40 cellular contexts compared by ENCODE assay signal in genomic region chr4:77314697-77315096, GRCh38.
"Had no signal": no experiment of that assay in that cellular context is flagged by ENCODE, and none has a peak within 500 bp of the region (broad histone marks: within the 10 kb centered on the region; RNA-seq: fewer than 3 reads in every experiment).

No MANE protein-coding gene starts in this region.

- ATAC-seq: activated naive CD4-positive, alpha-beta T cell treated with anti-CD3 and anti-CD28 coated beads, Interleukin-2, amount 50 U/mL, for 72 hours; activated naive CD8-positive, alpha-beta T cell treated with anti-CD3 and anti-CD28 coated beads, Interleukin-2, amount 50 U/mL, for 24 hours; activated T-cell treated with anti-CD3 and anti-CD28 coated beads, Interleukin-2, amount 50 U/mL, for 4 hours; activated T-cell treated with anti-CD3 and anti-CD28 coated beads, Interleukin-2, amount 50 U/mL, for 72 hours; activated T-helper 17 cell treated with anti-CD3 and anti-CD28 coated beads, Interleukin-2, amount 50 U/mL, for 72 hours; body of pancreas had no signal

- H3K27ac ChIP-seq: adrenal gland, ascending aorta, body of pancreas, brain microvascular endothelial cell, breast epithelium, cardiac muscle cell had no signal

- H3K4me1 Mint-ChIP-seq: activated naive CD4-positive, alpha-beta T cell treated with anti-CD3 and anti-CD28 coated beads, Interleukin-2, amount 10 ng/mL, durations not matched to agents 7 days and 5 days; activated naive CD4-positive, alpha-beta T cell treated with anti-CD3 and anti-CD28 coated beads, Interleukin-2, amount 50 U/mL, for 24 hours; activated naive CD8-positive, alpha-beta T cell treated with anti-CD3 and anti-CD28 coated beads for 36 hours; activated naive CD8-positive, alpha-beta T cell treated with anti-CD3 and anti-CD28 coated beads, Interleukin-2, amount 10 ng/mL, durations not matched to agents 7 days and 5 days; activated naive CD8-positive, alpha-beta T cell treated with anti-CD3 and anti-CD28 coated beads, Interleukin-2, amount 50 U/mL, for 24 hours; activated T-helper 17 cell treated with anti-CD3 and anti-CD28 coated beads, Interleukin-2, amount 50 U/mL, for 72 hours; brain; central memory CD8-positive, alpha-beta T cell had no signal

- H3K27ac Mint-ChIP-seq: activated naive CD4-positive, alpha-beta T cell treated with anti-CD3 and anti-CD28 coated beads for 36 hours; activated naive CD4-positive, alpha-beta T cell treated with anti-CD3 and anti-CD28 coated beads, Interleukin-2, amount 10 ng/mL, durations not matched to agents 7 days and 5 days; activated naive CD4-positive, alpha-beta T cell treated with anti-CD3 and anti-CD28 coated beads, Interleukin-2, amount 50 U/mL, for 24 hours; activated naive CD4-positive, alpha-beta T cell treated with anti-CD3 and anti-CD28 coated beads, Interleukin-2, amount 50 U/mL, for 72 hours; activated naive CD8-positive, alpha-beta T cell; activated naive CD8-positive, alpha-beta T cell treated with anti-CD3 and anti-CD28 coated beads for 36 hours; activated naive CD8-positive, alpha-beta T cell treated with anti-CD3 and anti-CD28 coated beads, Interleukin-2, amount 10 ng/mL, durations not matched to agents 7 days and 5 days; activated naive CD8-positive, alpha-beta T cell treated with anti-CD3 and anti-CD28 coated beads, Interleukin-2, amount 50 U/mL, for 24 hours; activated T-cell treated with anti-CD3 and anti-CD28 coated beads, Interleukin-2, amount 50 U/mL, for 24 hours; activated T-cell treated with anti-CD3 and anti-CD28 coated beads, Interleukin-2, amount 50 U/mL, for 72 hours; activated T-helper 1 cell treated with anti-CD3 and anti-CD28 coated beads, Interleukin-12 subunit alpha, Interleukin-12 subunit beta, Interleukin-2, Interleukin-4 antibody, amounts not matched to agents 30 ng/mL and 10 ng/mL and 1 ng/mL, durations not matched to agents 14 hours and 24 hours and 36 hours; activated T-helper 17 cell treated with anti-CD3 and anti-CD28 coated beads, Interleukin-2, amount 50 U/mL, for 72 hours; activated T-helper 2 cell treated with anti-CD3 and anti-CD28 coated beads, Interferon-gamma antibody, Interleukin-2, Interleukin-4, amounts not matched to agents 10 μg/mL and 5 μg/mL and 100 μg/mL, durations not matched to agents 14 hours and 24 hours and 36 hours; brain had no signal

- H3K27me3 Mint-ChIP-seq: activated naive CD8-positive, alpha-beta T cell treated with anti-CD3 and anti-CD28 coated beads for 36 hours; activated T-cell treated with anti-CD3 and anti-CD28 coated beads, Interleukin-2, amount 50 U/mL, for 24 hours had no signal

- H3K4me3 ChIP-seq: adrenal gland, ascending aorta, body of pancreas, breast epithelium, cardiac muscle cell had no signal

- H3K4me1 ChIP-seq: adrenal gland, ascending aorta, body of pancreas, breast epithelium had no signal

- H3K9me3 ChIP-seq: adrenal gland, ascending aorta, body of pancreas had no signal

- DNase-seq: activated effector memory CD4-positive, alpha-beta T cell treated with anti-CD3 and anti-CD28 coated beads, Interleukin-2, amount 50 U/mL, for 16 hours; activated effector memory CD4-positive, alpha-beta T cell treated with Interleukin-2 at 50 U/mL for 16 hours; activated gamma-delta T cell; activated gamma-delta T cell treated with Interleukin-2 at 50 U/mL for 16 hours; activated naive CD4-positive, alpha-beta T cell; activated naive CD4-positive, alpha-beta T cell treated with anti-CD3 and anti-CD28 coated beads for 36 hours; activated naive CD4-positive, alpha-beta T cell treated with anti-CD3 and anti-CD28 coated beads, Interleukin-2, amount 10 ng/mL, durations not matched to agents 7 days and 5 days; activated naive CD4-positive, alpha-beta T cell treated with anti-CD3 and anti-CD28 coated beads, Interleukin-2, amount 50 U/mL, for 16 hours; activated naive CD4-positive, alpha-beta T cell treated with Interleukin-2 at 50 U/mL for 16 hours; activated naive CD8-positive, alpha-beta T cell treated with anti-CD3 and anti-CD28 coated beads for 36 hours; activated naive CD8-positive, alpha-beta T cell treated with anti-CD3 and anti-CD28 coated beads, Interleukin-2, amount 10 ng/mL, durations not matched to agents 7 days and 5 days; activated naive CD8-positive, alpha-beta T cell treated with anti-CD3 and anti-CD28 coated beads, Interleukin-2, amount 50 U/mL, for 24 hours; activated T-cell treated with anti-CD3 and anti-CD28 coated beads, Interleukin-2, amount 50 U/mL, for 1 hour; activated T-cell treated with anti-CD3 and anti-CD28 coated beads, Interleukin-2, amount 50 U/mL, for 24 hours; activated T-cell treated with anti-CD3 and anti-CD28 coated beads, Interleukin-2, amount 50 U/mL, for 4 hours; activated T-cell treated with anti-CD3 and anti-CD28 coated beads, Interleukin-2, amount 50 U/mL, for 48 hours; activated T-cell treated with anti-CD3 and anti-CD28 coated beads, Interleukin-2, amount 50 U/mL, for 72 hours; adrenal gland; amniotic stem cell; amygdala; anterior cingulate cortex; aorta; body of pancreas; brain microvascular endothelial cell; caudate nucleus; central memory CD4-positive, alpha-beta T cell; cerebellar nuclear complex had no signal

- H3K9me3 Mint-ChIP-seq: activated naive CD8-positive, alpha-beta T cell treated with anti-CD3 and anti-CD28 coated beads, Interleukin-2, amount 10 ng/mL, durations not matched to agents 7 days and 5 days; activated naive CD8-positive, alpha-beta T cell treated with anti-CD3 and anti-CD28 coated beads, Interleukin-2, amount 50 U/mL, for 24 hours had no signal

- H3K36me3 Mint-ChIP-seq: activated naive CD4-positive, alpha-beta T cell treated with anti-CD3 and anti-CD28 coated beads, Interleukin-2, amount 10 ng/mL, durations not matched to agents 7 days and 5 days; activated naive CD4-positive, alpha-beta T cell treated with anti-CD3 and anti-CD28 coated beads, Interleukin-2, amount 50 U/mL, for 24 hours; activated naive CD8-positive, alpha-beta T cell; activated naive CD8-positive, alpha-beta T cell treated with anti-CD3 and anti-CD28 coated beads, Interleukin-2, amount 10 ng/mL, durations not matched to agents 7 days and 5 days; brain had no signal

- H3K36me3 ChIP-seq: adrenal gland, ascending aorta, brain microvascular endothelial cell, breast epithelium, cardiac muscle cell had no signal

- H3K27me3 ChIP-seq: adrenal gland, ascending aorta, body of pancreas, brain microvascular endothelial cell, breast epithelium, cardiac muscle cell had no signal

- H3K4me3 Mint-ChIP-seq: activated naive CD4-positive, alpha-beta T cell treated with anti-CD3 and anti-CD28 coated beads for 36 hours; activated naive CD4-positive, alpha-beta T cell treated with anti-CD3 and anti-CD28 coated beads, Interleukin-2, amount 10 ng/mL, durations not matched to agents 7 days and 5 days; activated naive CD4-positive, alpha-beta T cell treated with anti-CD3 and anti-CD28 coated beads, Interleukin-2, amount 50 U/mL, for 24 hours; activated naive CD8-positive, alpha-beta T cell; activated naive CD8-positive, alpha-beta T cell treated with anti-CD3 and anti-CD28 coated beads for 36 hours; activated naive CD8-positive, alpha-beta T cell treated with anti-CD3 and anti-CD28 coated beads, Interleukin-2, amount 10 ng/mL, durations not matched to agents 7 days and 5 days; activated naive CD8-positive, alpha-beta T cell treated with anti-CD3 and anti-CD28 coated beads, Interleukin-2, amount 50 U/mL, for 24 hours; activated T-cell treated with anti-CD3 and anti-CD28 coated beads, Interleukin-2, amount 50 U/mL, for 24 hours; activated T-cell treated with anti-CD3 and anti-CD28 coated beads, Interleukin-2, amount 50 U/mL, for 4 hours; activated T-cell treated with anti-CD3 and anti-CD28 coated beads, Interleukin-2, amount 50 U/mL, for 72 hours; activated T-helper 1 cell treated with anti-CD3 and anti-CD28 coated beads, Interleukin-12 subunit alpha, Interleukin-12 subunit beta, Interleukin-2, Interleukin-4 antibody, amounts not matched to agents 30 ng/mL and 10 ng/mL and 1 ng/mL, durations not matched to agents 14 hours and 24 hours and 36 hours; activated T-helper 17 cell treated with anti-CD3 and anti-CD28 coated beads, Interleukin-2, amount 50 U/mL, for 72 hours; brain; central memory CD8-positive, alpha-beta T cell had no signal

- FAIRE-seq: astrocyte, bronchial epithelial cell had no signal
